17 cellular contexts compared by ENCODE assay signal in genomic region chr1:9755441-9755995, GRCh38.
DNase-seq lines count a peak whose midpoint lies in the region; ATAC-seq and TF ChIP-seq lines count a peak whose summit lies in the region.
"Had no signal": no experiment of that assay in that cellular context is flagged by ENCODE, and none has a peak within 500 bp of the region (broad histone marks: within the 10 kb centered on the region; RNA-seq: fewer than 3 reads in every experiment).

No MANE protein-coding gene starts in this region.

- intact Hi-C loops in esophagus squamous epithelium (cut with DNase I) (no loop called here), posterior vena cava (cut with DNase I) (no loop called here), head of caudate nucleus (cut with DNase I) (no loop called here)

- no peaks in the 10 kb centered on the region for H3K9me3 ChIP-seq in RWPE2 (ENCODE audit: severe bottlenecking)
- H3K9me3 ChIP-seq in esophagus squamous epithelium = no peaks in the 10 kb centered on the region
- H3K9me3 ChIP-seq: testis had no signal

- H3K27ac ChIP-seq in RWPE2 (ENCODE audit: poor library complexity, severe bottlenecking) = peak overlapping the region; percentile 23
- H3K27ac ChIP-seq in esophagus squamous epithelium = peak overlapping the region in 3 of 4 donors; percentile 44 to 53 (median 48)
- H3K27ac ChIP-seq: testis had no signal

- ATAC-seq in RWPE2 (ENCODE audit: low read depth) (0 out of 3 replicates have a peak, but pooled peaks have one; percentile 30), GM18519 (IDR thresholded peaks at IDR 0.05; ENCODE audit: low FRiP score, unreplicated experiment) (no peak)
- ATAC-seq: activated CD4-positive, alpha-beta T cell treated with anti-CD3 and anti-CD28 coated beads for 36 hours; activated T-cell treated with anti-CD3 and anti-CD28 coated beads, Interleukin-2, amount 50 U/mL, for 4 hours; GM12878 had no signal

- 28 to 39% methylated on average over 9 to 10 of the region's 10 CpGs for WGBS in esophagus squamous epithelium, 2 donors

- H3K4me1 ChIP-seq in RWPE2 (ENCODE audit: insufficient read depth, poor library complexity, severe bottlenecking) = peaks cover 19% of the 10 kb centered on the region
- peaks cover 10 to 65% (median 12%) of the 10 kb centered on the region in 3 donors for H3K4me1 ChIP-seq in esophagus squamous epithelium
- H3K4me1 ChIP-seq: testis had no signal

- in situ Hi-C loops in G401 (cut with HindIII; ENCODE audit: low sequenced_read_pairs) = no loop called here

- H3K36me3 ChIP-seq in RWPE2 (ENCODE audit: low read depth) (peaks cover 48% of the 10 kb centered on the region), esophagus squamous epithelium (peaks cover 0 to 47% (median 11%) of the 10 kb centered on the region in 3 donors)

- TF ChIP-seq POLR2A in esophagus squamous epithelium (IDR thresholded peaks at IDR 0.05) = no peak

- DNase-seq in G401 (ENCODE audit: low spot score) = peak; percentile 83
- no peak for DNase-seq in RWPE2 (ENCODE audit: low spot score)
- no peak for DNase-seq in esophagus squamous epithelium (lab: John Stamatoyannopoulos, UW)
- peak; percentile 22 for DNase-seq in posterior vena cava (ENCODE audit: low spot score)
- no peak for DNase-seq in stimulated activated CD8-positive, alpha-beta memory T cell treated with anti-CD3 and anti-CD28 coated beads, Interleukin-4, amount 100 ng/mL, for 48 hours
- DNase-seq in head of caudate nucleus = no peak
- DNase-seq: activated CD4-positive, alpha-beta T cell treated with anti-CD3 and anti-CD28 coated beads for 36 hours; activated T-cell treated with anti-CD3 and anti-CD28 coated beads, Interleukin-2, amount 50 U/mL, for 4 hours; amniotic stem cell; immature natural killer cell; NCI-H1930; NCI-H774; stimulated activated CD4-positive, alpha-beta T cell treated with anti-CD3 and anti-CD28 coated beads, Interleukin-15, amount 100 ng/mL, for 24 hours; T-helper 2 cell; testis had no signal

- H3K27me3 ChIP-seq in RWPE2 (ENCODE audit: insufficient read depth, poor library complexity, severe bottlenecking) (no peaks in the 10 kb centered on the region), esophagus squamous epithelium (no peaks in the 10 kb centered on the region)
- H3K27me3 ChIP-seq: testis had no signal

- TF ChIP-seq CTCF in RWPE2 (IDR thresholded peaks at IDR 0.05; ENCODE audit: poor library complexity, severe bottlenecking) (no peak), esophagus squamous epithelium (IDR thresholded peaks at IDR 0.05) (no peak)

- H3K4me3 ChIP-seq in RWPE2 (ENCODE audit: severe bottlenecking) (no peak overlapping the region), esophagus squamous epithelium (no peak overlapping the region)
- H3K4me3 ChIP-seq: GM12878, testis had no signal

Comparison
In these comparisons a context has a peak if more than half of its experiments do, and no peak if none do; other contexts are left out.
1. DNase-seq: peak in G401 (single experiment) and posterior vena cava (single experiment); none in RWPE2 (single experiment), esophagus squamous epithelium (single experiment), stimulated activated CD8-positive, alpha-beta memory T cell treated with anti-CD3 and anti-CD28 coated beads, Interleukin-4, amount 100 ng/mL, for 48 hours (single experiment) and head of caudate nucleus (0 of 42).